In the genomic region with DNA sequence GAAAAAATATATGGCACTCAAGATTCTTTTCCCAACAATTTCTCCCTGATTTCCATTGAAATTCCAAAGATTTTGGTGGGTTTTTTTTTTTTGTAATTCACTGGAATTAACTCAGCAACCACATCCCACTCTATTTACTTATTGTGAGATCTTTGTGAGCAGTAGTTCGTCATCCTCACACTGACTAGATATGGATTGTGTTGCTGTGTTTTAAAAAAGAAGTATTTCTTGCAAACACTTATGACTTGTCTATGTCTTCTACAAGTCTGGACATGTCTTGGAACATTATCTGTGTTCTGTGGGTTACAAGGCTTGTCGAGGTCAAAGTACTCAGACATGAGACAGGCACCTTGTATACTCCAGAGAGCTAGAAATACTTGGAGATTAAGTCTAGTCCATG, we compare ENCODE assay signal across 14 cellular contexts. TPM values are rescaled to one million over a fixed set of nuclear protein-coding genes. Genes with fewer than 3 reads are reported as not detected.
DNase-seq lines count a peak whose midpoint lies in the region; ATAC-seq lines count a peak whose summit lies in the region.
"Had no signal": no experiment of that assay in that cellular context is flagged by ENCODE, and none has a peak within 500 bp of the region (broad histone marks: within the 10 kb centered on the region; RNA-seq: fewer than 3 reads in every experiment).

No MANE protein-coding gene starts in this region.

- ATAC-seq in GM18519 (IDR thresholded peaks at IDR 0.05; ENCODE audit: low FRiP score, unreplicated experiment) (peak; percentile 60), HG02870 (IDR thresholded peaks at IDR 0.05; ENCODE audit: unreplicated experiment) (peak; percentile 50), HG03025 (IDR thresholded peaks at IDR 0.05; ENCODE audit: low FRiP score, unreplicated experiment) (no peak)
- ATAC-seq: stimulated activated naive B cell treated with anti-CD40 and anti-IgM and Interleukin-4, amounts not matched to agents 10 μg/mL and 1 μg/mL and 100 μg/mL, for 72 hours had no signal

- no peak overlapping the region for H3K4me3 Mint-ChIP-seq in activated naive CD4-positive, alpha-beta T cell treated with anti-CD3 and anti-CD28 coated beads for 36 hours
- H3K4me3 Mint-ChIP-seq: stimulated activated naive B cell treated with anti-CD40 and anti-IgM and Interleukin-4, amounts not matched to agents 10 μg/mL and 1 μg/mL and 100 μg/mL, for 72 hours had no signal

- H3K4me3 ChIP-seq in SJCRH30 = no peak overlapping the region
- H3K4me3 ChIP-seq: BLaER1, pancreas had no signal

- DNase-seq in SJCRH30 (peak; percentile 32 to 69), glomerular visceral epithelial cell (ENCODE audit: extremely low spot score) (peak; percentile 44), HK-2 (ENCODE audit: unreplicated experiment) (no peak), NCI-H1105 treated with DMSO at 0.1 percent for 48 hours (lab: John Stamatoyannopoulos, UW) (no peak)
- DNase-seq in activated naive CD4-positive, alpha-beta T cell treated with anti-CD3 and anti-CD28 coated beads for 36 hours = no peak
- DNase-seq: GOT3; NCI-H345; pancreas; stimulated activated naive B cell treated with anti-CD40 and anti-IgM and Interleukin-4, amounts not matched to agents 10 μg/mL and 1 μg/mL and 100 μg/mL, for 72 hours had no signal

- H3K4me1 Mint-ChIP-seq in activated naive CD4-positive, alpha-beta T cell treated with anti-CD3 and anti-CD28 coated beads for 36 hours (ENCODE audit: low read depth) = no peaks in the 10 kb centered on the region

- no peaks in the 10 kb centered on the region; the same call in 1 of the 2 replicates for H3K9me3 ChIP-seq in SJCRH30 (replicated peaks)
- H3K9me3 ChIP-seq: BLaER1, pancreas had no signal

- no peaks in the 10 kb centered on the region for H3K27me3 ChIP-seq in SJCRH30
- H3K27me3 ChIP-seq: BLaER1 had no signal

- peaks cover 3% of the 10 kb centered on the region for H3K27me3 Mint-ChIP-seq in activated naive CD4-positive, alpha-beta T cell treated with anti-CD3 and anti-CD28 coated beads for 36 hours (ENCODE audit: low read depth)

- H3K36me3 Mint-ChIP-seq in activated naive CD4-positive, alpha-beta T cell treated with anti-CD3 and anti-CD28 coated beads for 36 hours (ENCODE audit: low read depth) = no peaks in the 10 kb centered on the region
- H3K36me3 Mint-ChIP-seq: stimulated activated naive B cell treated with anti-CD40 and anti-IgM and Interleukin-4, amounts not matched to agents 10 μg/mL and 1 μg/mL and 100 μg/mL, for 72 hours had no signal

- H3K36me3 ChIP-seq in SJCRH30 = no peaks in the 10 kb centered on the region
- H3K36me3 ChIP-seq: BLaER1, pancreas had no signal

- peaks cover 39% of the 10 kb centered on the region for H3K4me1 ChIP-seq in SJCRH30
- H3K4me1 ChIP-seq: BLaER1 had no signal

- CTCF ChIA-PET in activated naive CD4-positive, alpha-beta T cell treated with anti-CD3 and anti-CD28 coated beads for 36 hours (lab: Charles Lee) = no interaction called here

- H3K27ac Mint-ChIP-seq in activated naive CD4-positive, alpha-beta T cell treated with anti-CD3 and anti-CD28 coated beads for 36 hours = no peak overlapping the region
- H3K27ac Mint-ChIP-seq: stimulated activated naive B cell treated with anti-CD40 and anti-IgM and Interleukin-4, amounts not matched to agents 10 μg/mL and 1 μg/mL and 100 μg/mL, for 72 hours had no signal

- peak overlapping the region; percentile 87 for H3K27ac ChIP-seq in SJCRH30
- H3K27ac ChIP-seq: BLaER1, KMS-11, pancreas had no signal

- intact Hi-C loops in activated naive CD4-positive, alpha-beta T cell treated with anti-CD3 and anti-CD28 coated beads for 36 hours (cut with micrococcal nuclease) = loop anchor here (10.0 kb wide), 1 partner anchor 1215 kb away; no protein-coding TSS in a partner anchor

- H3K9me3 Mint-ChIP-seq in activated naive CD4-positive, alpha-beta T cell treated with anti-CD3 and anti-CD28 coated beads for 36 hours = no peaks in the 10 kb centered on the region
- H3K9me3 Mint-ChIP-seq: stimulated activated naive B cell treated with anti-CD40 and anti-IgM and Interleukin-4, amounts not matched to agents 10 μg/mL and 1 μg/mL and 100 μg/mL, for 72 hours had no signal

RNA-seq across cellular contexts. Expression of a gene that starts 7.3 kb away (rescaled TPM):
- 11.5 and 13.0 TPM in 2 replicates for total RNA-seq in SJCRH30 (2014; rRNA removed; shearing (Covaris generic))
- 1 to 10 TPM in 1 of 2 experiments, under 1 TPM in 1; 0.72 to 1.0 TPM for total RNA-seq in activated naive CD4-positive, alpha-beta T cell treated with anti-CD3 and anti-CD28 coated beads for 36 hours

Comparison
In these comparisons a context has a peak if more than half of its experiments do, and no peak if none do; other contexts are left out.
1. DNase-seq: peak in SJCRH30 (2 of 2) and glomerular visceral epithelial cell (single experiment); none in activated naive CD4-positive, alpha-beta T cell treated with anti-CD3 and anti-CD28 coated beads for 36 hours (single experiment), HK-2 (single experiment) and NCI-H1105 treated with DMSO at 0.1 percent for 48 hours (single experiment).